ENCODE assay signal across 22 cellular contexts in genomic region chr15:69530234-69530633, GRCh38.
DNase-seq lines count a peak whose midpoint lies in the region; ATAC-seq, FAIRE-seq and TF ChIP-seq lines count a peak whose summit lies in the region.
"Had no signal": no experiment of that assay in that cellular context is flagged by ENCODE, and none has a peak within 500 bp of the region (broad histone marks: within the 10 kb centered on the region; RNA-seq: fewer than 3 reads in every experiment).

No MANE protein-coding gene starts in this region.

- H4K8ac ChIP-seq in neuronal stem cell (ENCODE audit: low read depth, low read length) = no peak overlapping the region

- H3K9me3 Mint-ChIP-seq in activated T-helper 17 cell treated with anti-CD3 and anti-CD28 coated beads, Interleukin-2, amount 50 U/mL, for 72 hours = no peaks in the 10 kb centered on the region
- H3K9me3 Mint-ChIP-seq in endothelial cell (ENCODE audit: unreplicated experiment) (no peaks in the 10 kb centered on the region), natural killer cell (no peaks in the 10 kb centered on the region)
- H3K9me3 Mint-ChIP-seq in natural killer cell treated with Interleukin-12 subunit alpha and Interleukin-12 subunit beta and Interleukin-15 and Interleukin-18, amount 100 ng/mL, for 72 hours = no peaks in the 10 kb centered on the region

- H2AK5ac ChIP-seq in neuronal stem cell (ENCODE audit: low read depth, low read length) = peak overlapping the region; percentile 3

- H3K36me3 ChIP-seq in neuronal stem cell (replicated peaks in 1 of 2; ENCODE audit: control insufficient read depth in 2 of 2, insufficient read depth in 2 of 2, low read length in 2 of 2) = no peaks in the 10 kb centered on the region
- H3K36me3 ChIP-seq in PC-3 (ENCODE audit: low read depth, low read length) = no peaks in the 10 kb centered on the region

- H2AFZ ChIP-seq in neuronal stem cell (ENCODE audit: low read length) (no peak overlapping the region), PC-3 (ENCODE audit: low read length) (no peak overlapping the region)

- H3K9me3 ChIP-seq in neuronal stem cell (replicated peaks in 1 of 2; ENCODE audit: control insufficient read depth in 2 of 2, insufficient read depth in 1 of 2, low read depth in 1 of 2, low read length in 2 of 2) = peaks cover 0 to 3% of the 10 kb centered on the region in 2 donors
- H3K9me3 ChIP-seq in PC-3 (ENCODE audit: low read length) = no peaks in the 10 kb centered on the region

- peak; percentile 9 for FAIRE-seq in GM12892 (lab: Jason Lieb, UNC)
- FAIRE-seq: A204.1 had no signal

- no peak overlapping the region for H2BK12ac ChIP-seq in neuronal stem cell (ENCODE audit: low read length)

- no TSS peak for BruUV-seq in PC-3 (replicated peaks; lab: Mats Ljungman, UMichigan)

- H3K4me1 Mint-ChIP-seq in activated T-helper 17 cell treated with anti-CD3 and anti-CD28 coated beads, Interleukin-2, amount 50 U/mL, for 72 hours = no peaks in the 10 kb centered on the region
- peaks cover 10% of the 10 kb centered on the region for H3K4me1 Mint-ChIP-seq in endothelial cell (ENCODE audit: unreplicated experiment)
- H3K4me1 Mint-ChIP-seq in natural killer cell = peaks cover 7% of the 10 kb centered on the region in 2 donors
- H3K4me1 Mint-ChIP-seq in natural killer cell treated with Interleukin-12 subunit alpha and Interleukin-12 subunit beta and Interleukin-15 and Interleukin-18, amount 100 ng/mL, for 72 hours (ENCODE audit: low read depth in 2 of 2) = peaks cover 3 to 5% of the 10 kb centered on the region in 2 donors
- H3K4me1 Mint-ChIP-seq: B cell had no signal

- no peak for TF ChIP-seq POLR2A in GM12892 (IDR thresholded peaks at IDR 0.05; ENCODE audit: low read depth, low read length)

- no peak overlapping the region for H3K4ac ChIP-seq in neuronal stem cell (ENCODE audit: low read length)

- POLR2A ChIA-PET in PC-3 (lab: Charles Lee; ENCODE audit: unreplicated experiment) = no interaction called here

- no peak overlapping the region for H3K9ac ChIP-seq in neuronal stem cell (ENCODE audit: low read depth, low read length, poor library complexity)
- no peak overlapping the region for H3K9ac ChIP-seq in PC-3 (ENCODE audit: low read length)

- H3K36me3 Mint-ChIP-seq in activated T-helper 17 cell treated with anti-CD3 and anti-CD28 coated beads, Interleukin-2, amount 50 U/mL, for 72 hours (ENCODE audit: low read depth) = no peaks in the 10 kb centered on the region
- no peaks in the 10 kb centered on the region for H3K36me3 Mint-ChIP-seq in endothelial cell (ENCODE audit: low read depth, unreplicated experiment)
- no peaks in the 10 kb centered on the region for H3K36me3 Mint-ChIP-seq in natural killer cell
- H3K36me3 Mint-ChIP-seq in natural killer cell treated with Interleukin-12 subunit alpha and Interleukin-12 subunit beta and Interleukin-15 and Interleukin-18, amount 100 ng/mL, for 72 hours = no peaks in the 10 kb centered on the region

- no peak overlapping the region for H4K91ac ChIP-seq in neuronal stem cell (ENCODE audit: low read depth, low read length, poor library complexity)

- H3K9me2 ChIP-seq in PC-3 (replicated peaks; ENCODE audit: low read length) = no peaks in the 10 kb centered on the region

- TF ChIP-seq CTCF in endothelial cell (IDR thresholded peaks at IDR 0.05; ENCODE audit: unreplicated experiment) = no peak
- TF ChIP-seq CTCF in PC-3 (conservative IDR thresholded peaks at IDR 0.05; ENCODE audit: low read depth, low read length) = no peak
- TF ChIP-seq CTCF in natural killer cell (IDR thresholded peaks at IDR 0.05) = no peak

- H3K4me3 ChIP-seq in neuronal stem cell (ENCODE audit: low read length in 2 of 2) (no peak overlapping the region), PC-3 (ENCODE audit: low read length) (no peak overlapping the region)

- H3K18ac ChIP-seq in neuronal stem cell (ENCODE audit: low read length) = peak overlapping the region; percentile 77

- CTCF ChIA-PET in PC-3 (lab: Charles Lee) = no interaction called here

- no peaks in the 10 kb centered on the region for H3K27me3 Mint-ChIP-seq in activated T-helper 17 cell treated with anti-CD3 and anti-CD28 coated beads, Interleukin-2, amount 50 U/mL, for 72 hours
- H3K27me3 Mint-ChIP-seq in endothelial cell (ENCODE audit: unreplicated experiment) = peaks cover 6% of the 10 kb centered on the region
- H3K27me3 Mint-ChIP-seq in natural killer cell (ENCODE audit: low read depth in 2 of 2) = peaks cover 31 to 40% of the 10 kb centered on the region in 2 donors
- H3K27me3 Mint-ChIP-seq in natural killer cell treated with Interleukin-12 subunit alpha and Interleukin-12 subunit beta and Interleukin-15 and Interleukin-18, amount 100 ng/mL, for 72 hours = peaks cover 21 to 23% of the 10 kb centered on the region in 2 donors

- peak overlapping the region; percentile 68 for H3K27ac Mint-ChIP-seq in activated T-helper 17 cell treated with anti-CD3 and anti-CD28 coated beads, Interleukin-2, amount 50 U/mL, for 72 hours
- peak overlapping the region; percentile 6 for H3K27ac Mint-ChIP-seq in endothelial cell (ENCODE audit: unreplicated experiment)
- H3K27ac Mint-ChIP-seq in natural killer cell = no peak overlapping the region
- peak overlapping the region in 1 of 2 donors; percentile 25 for H3K27ac Mint-ChIP-seq in natural killer cell treated with Interleukin-12 subunit alpha and Interleukin-12 subunit beta and Interleukin-15 and Interleukin-18, amount 100 ng/mL, for 72 hours
- H3K27ac Mint-ChIP-seq: B cell had no signal

- H3K4me2 ChIP-seq in neuronal stem cell (ENCODE audit: insufficient read depth, low read length, poor library complexity, severe bottlenecking) (no peak overlapping the region), PC-3 (ENCODE audit: low read length) (no peak overlapping the region)

- peaks cover 0 to 61% (median 0%) of the 10 kb centered on the region in 3 experiments for H3K27me3 ChIP-seq in neuronal stem cell (ENCODE audit: control insufficient read depth in 3 of 3, insufficient read depth in 3 of 3, low read depth in 1 of 3, low read length in 3 of 3)
- no peaks in the 10 kb centered on the region for H3K27me3 ChIP-seq in PC-3 (ENCODE audit: low read length)

- H2BK120ac ChIP-seq in neuronal stem cell (ENCODE audit: low read depth, low read length) = no peak overlapping the region

- H3K14ac ChIP-seq in neuronal stem cell (ENCODE audit: low read length) = no peak overlapping the region

- H3K4me1 ChIP-seq in neuronal stem cell (ENCODE audit: control insufficient read depth in 2 of 2, insufficient read depth in 1 of 2, low read depth in 1 of 2, low read length in 2 of 2) = peaks cover 11 to 35% of the 10 kb centered on the region in 2 donors
- peaks cover 4% of the 10 kb centered on the region; the same call in 1 of the 2 replicates for H3K4me1 ChIP-seq in PC-3 (ENCODE audit: insufficient read depth, low read length)

- no peaks in the 10 kb centered on the region for H3F3A ChIP-seq in PC-3 (ENCODE audit: low read length, unreplicated experiment)

- H3K23ac ChIP-seq in neuronal stem cell (ENCODE audit: low read depth, low read length, poor library complexity) = no peak overlapping the region

- H3K27ac ChIP-seq in neuronal stem cell (replicated peaks; ENCODE audit: low read length) (no peak overlapping the region), PC-3 (ENCODE audit: low read length) (no peak overlapping the region)

- DNase-seq in GM12892 (ENCODE audit: insufficient read length) (no peak), endothelial cell (ENCODE audit: low spot score) (no peak), neuronal stem cell (ENCODE audit: low spot score) (no peak), PC-3 (no peak), natural killer cell (no peak)
- no peak for DNase-seq in natural killer cell treated with Interleukin-12 subunit alpha and Interleukin-12 subunit beta and Interleukin-15 and Interleukin-18, amount 100 ng/mL, for 72 hours (ENCODE audit: low spot score)
- DNase-seq: EL, GF-D8, GOT3, IMR-90, Karpas-422, MV-4-11, NCI-H1105 treated with DMSO at 0.1 percent for 48 hours, NCI-H2081, NCI-H2171 treated with DMSO at 0.1 percent for 48 hours, NCI-H526, OCI-M1, Right ventricle myocardium superior had no signal

- H3K4me3 Mint-ChIP-seq in activated T-helper 17 cell treated with anti-CD3 and anti-CD28 coated beads, Interleukin-2, amount 50 U/mL, for 72 hours = no peak overlapping the region
- H3K4me3 Mint-ChIP-seq in endothelial cell (ENCODE audit: unreplicated experiment) = no peak overlapping the region
- H3K4me3 Mint-ChIP-seq in natural killer cell = no peak overlapping the region
- no peak overlapping the region for H3K4me3 Mint-ChIP-seq in natural killer cell treated with Interleukin-12 subunit alpha and Interleukin-12 subunit beta and Interleukin-15 and Interleukin-18, amount 100 ng/mL, for 72 hours
- H3K4me3 Mint-ChIP-seq: B cell had no signal

- H3K79me2 ChIP-seq in PC-3 (ENCODE audit: low read length) = no peaks in the 10 kb centered on the region

- intact Hi-C loops in PC-3 (cut with micrococcal nuclease) (loop anchor here (10.0 kb wide), 1 partner anchor 465 kb away; no protein-coding TSS in a partner anchor), natural killer cell (cut with micrococcal nuclease) (no loop called here)

- no peak for ATAC-seq in activated T-helper 17 cell treated with anti-CD3 and anti-CD28 coated beads, Interleukin-2, amount 50 U/mL, for 72 hours (replicated peaks)
- no peak for ATAC-seq in GM19452 (IDR thresholded peaks at IDR 0.05; ENCODE audit: unreplicated experiment)
- ATAC-seq in PC-3 = no peak
- no peak for ATAC-seq in natural killer cell
- no peak for ATAC-seq in natural killer cell treated with Interleukin-12 subunit alpha and Interleukin-12 subunit beta and Interleukin-15 and Interleukin-18, amount 100 ng/mL, for 72 hours

- H3K79me1 ChIP-seq in neuronal stem cell (ENCODE audit: low read depth, low read length) = no peaks in the 10 kb centered on the region

- H4K20me1 ChIP-seq in PC-3 (ENCODE audit: low read length) = no peaks in the 10 kb centered on the region

- no peak overlapping the region for H2BK15ac ChIP-seq in neuronal stem cell (ENCODE audit: low read length)

- no CpG with 5 or more reads among the region's 5 CpGs for WGBS in neuronal stem cell (ENCODE audit: extremely low coverage in 2 of 2, insufficient read length in 2 of 2, insufficient replicate concordance in 1 of 2), 2 donors

- no peak overlapping the region for H2BK5ac ChIP-seq in neuronal stem cell (ENCODE audit: low read length)

Comparison
In these comparisons a context has a peak if more than half of its experiments do, and no peak if none do; other contexts are left out.
1. H3K27ac Mint-ChIP-seq: peak in activated T-helper 17 cell treated with anti-CD3 and anti-CD28 coated beads, Interleukin-2, amount 50 U/mL, for 72 hours (single experiment) and endothelial cell (single experiment); none in natural killer cell (0 of 2).